13 cellular contexts compared by ENCODE assay signal in genomic region chr10:74208081-74208480, GRCh38. TPM values are rescaled to one million over a fixed set of nuclear protein-coding genes. Genes with fewer than 3 reads are reported as not detected.
A peak's percentile ranks its signal among the peaks of the same experiment; 100 is the strongest.
DNase-seq lines count a peak whose midpoint lies in the region; ATAC-seq and TF ChIP-seq lines count a peak whose summit lies in the region.
"Had no signal": no experiment of that assay in that cellular context is flagged by ENCODE, and none has a peak within 500 bp of the region (broad histone marks: within the 10 kb centered on the region; RNA-seq: fewer than 3 reads in every experiment).

No MANE protein-coding gene starts in this region.

- peaks cover 10% of the 10 kb centered on the region for H3K4me1 ChIP-seq in RWPE2 (ENCODE audit: insufficient read depth, poor library complexity, severe bottlenecking)
- H3K4me1 ChIP-seq: ascending aorta had no signal

- no peak overlapping the region for H3K27ac ChIP-seq in RWPE2 (ENCODE audit: poor library complexity, severe bottlenecking)
- H3K27ac ChIP-seq in dorsolateral prefrontal cortex, result no peak overlapping the region
- H3K27ac ChIP-seq: ascending aorta, Peyer's patch had no signal

- intact Hi-C loops in dorsolateral prefrontal cortex (cut with DNase I), result no loop called here

- TF ChIP-seq CTCF in RWPE2 (IDR thresholded peaks at IDR 0.05; ENCODE audit: poor library complexity, severe bottlenecking) (no peak), dorsolateral prefrontal cortex (IDR thresholded peaks at IDR 0.05 in 54 of 56, conservative IDR thresholded peaks at IDR 0.05 in 2 of 56; ENCODE audit: low read depth in 1 of 56, partially characterized antibody in 56 of 56) (no peak)

- DNase-seq in DMS53 treated with DMSO at 0.1 percent for 48 hours (lab: John Stamatoyannopoulos, UW; ENCODE audit: unreplicated experiment) (peak; percentile 75), NCI-H1694 (lab: John Stamatoyannopoulos, UW) (peak; percentile 37), RWPE2 (ENCODE audit: low spot score) (no peak), myocyte (ENCODE audit: low read depth) (peak; percentile 97), NOMO-1 (lab: John Stamatoyannopoulos, UW; ENCODE audit: unreplicated experiment in 2 of 2) (no peak), HT-29 (ENCODE audit: low spot score) (no peak), dorsolateral prefrontal cortex (no peak)
- no peak for DNase-seq in activated CD4-positive, CD25-positive, alpha-beta regulatory T cell (lab: John Stamatoyannopoulos, UW)
- DNase-seq: CD4-positive, alpha-beta memory T cell; hypothalamus; right cardiac atrium had no signal

- H3K36me3 ChIP-seq in RWPE2 (ENCODE audit: low read depth), result peaks cover 32% of the 10 kb centered on the region
- H3K36me3 ChIP-seq: ascending aorta, Peyer's patch had no signal

- H3K27me3 ChIP-seq in RWPE2 (ENCODE audit: insufficient read depth, poor library complexity, severe bottlenecking), result no peaks in the 10 kb centered on the region
- H3K27me3 ChIP-seq in dorsolateral prefrontal cortex, result no peaks in the 10 kb centered on the region
- H3K27me3 ChIP-seq: ascending aorta, Peyer's patch had no signal

- H3K9me3 ChIP-seq in RWPE2 (ENCODE audit: severe bottlenecking), result no peaks in the 10 kb centered on the region
- H3K9me3 ChIP-seq: ascending aorta, Peyer's patch had no signal

- ATAC-seq in RWPE2 (ENCODE audit: low read depth), result peak; percentile 58

- H3K4me3 ChIP-seq in RWPE2 (ENCODE audit: severe bottlenecking) (no peak overlapping the region), dorsolateral prefrontal cortex (no peak overlapping the region)
- H3K4me3 ChIP-seq: ascending aorta, Peyer's patch had no signal

RNA-seq across cellular contexts. Expression of gene ADK, which starts 57.1 kb away (rescaled TPM):
- total RNA-seq in myocyte (65.4 and 68.1 TPM in 2 replicates), dorsolateral prefrontal cortex (10 to 100 TPM; 26.7 to 48.2 (median 34.8) TPM)
- 29.7 TPM for polyA plus RNA-seq in myocyte (2012)
- 17.1 and 20.1 TPM in 2 replicates for total RNA-seq in HT-29 (2014; rRNA removed; shearing (Covaris generic))

RNA-seq across cellular contexts. Expression of gene AP3M1, which starts 57.5 kb away (rescaled TPM):
- 39.1 and 40.6 TPM in 2 replicates for total RNA-seq in myocyte
- 24.0 TPM for polyA plus RNA-seq in myocyte (2012)
- total RNA-seq in HT-29 (2014; rRNA removed; shearing (Covaris generic)), result 16.2 and 18.9 TPM in 2 replicates
- 10 to 100 TPM; 19.6 to 34.9 (median 26.7) TPM for total RNA-seq in dorsolateral prefrontal cortex

Comparison
In these comparisons a context has a peak if more than half of its experiments do, and no peak if none do; other contexts are left out.
1. DNase-seq: peak in DMS53 treated with DMSO at 0.1 percent for 48 hours (single experiment), NCI-H1694 (single experiment) and myocyte (single experiment); none in RWPE2 (single experiment), activated CD4-positive, CD25-positive, alpha-beta regulatory T cell (0 of 4), NOMO-1 (0 of 2), HT-29 (single experiment) and dorsolateral prefrontal cortex (0 of 10).